ENCODE assay signal across 9 cellular contexts in the genomic region with DNA sequence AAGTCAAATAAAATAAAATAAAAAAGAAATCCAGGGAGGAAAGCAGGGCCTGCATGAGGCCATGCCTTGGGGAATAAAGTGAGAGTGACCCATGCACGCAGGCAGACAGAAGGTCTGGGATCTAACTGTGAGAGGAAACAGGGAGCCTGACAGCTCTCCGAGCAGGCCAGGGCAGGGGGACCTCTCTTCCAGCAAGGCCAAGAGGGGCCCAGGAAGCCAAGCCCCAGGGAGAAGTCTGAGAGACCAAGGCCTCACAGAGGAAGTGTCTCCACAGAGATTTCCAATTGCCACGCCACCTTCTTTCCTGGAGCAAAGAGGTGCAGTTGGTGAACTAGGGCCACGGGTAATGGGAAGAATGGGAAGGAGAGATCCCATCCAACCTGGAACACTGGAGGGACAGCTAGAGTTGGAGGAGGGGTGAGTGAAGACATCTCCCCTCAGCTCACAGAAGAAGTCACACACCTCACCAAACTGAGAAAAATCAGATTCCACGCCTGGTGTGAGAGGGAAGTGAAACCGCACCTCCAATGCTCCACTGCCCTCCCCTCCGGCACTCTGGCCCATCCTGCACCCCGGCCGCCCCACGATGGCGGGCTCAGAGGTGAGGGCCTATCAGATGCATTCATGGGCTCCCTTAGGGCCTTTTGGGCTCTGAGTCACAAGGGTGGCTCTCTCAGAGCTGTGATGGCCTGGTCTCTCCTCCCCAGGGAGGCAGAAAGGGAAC. TPM values are rescaled to one million over a fixed set of nuclear protein-coding genes. Genes with fewer than 3 reads are reported as not detected.
A peak's percentile ranks its signal among the peaks of the same experiment; 100 is the strongest.
DNase-seq lines count a peak whose midpoint lies in the region; ATAC-seq and TF ChIP-seq lines count a peak whose summit lies in the region.
"Had no signal": no experiment of that assay in that cellular context is flagged by ENCODE, and none has a peak within 500 bp of the region (broad histone marks: within the 10 kb centered on the region; RNA-seq: fewer than 3 reads in every experiment).

No MANE protein-coding gene starts in this region.

- POLR2A ChIA-PET in activated CD4-positive, alpha-beta T cell treated with anti-CD3 and anti-CD28 coated beads, Interleukin-2, amount 10 ng/mL, durations not matched to agents 7 days and 5 days (lab: Charles Lee): interaction anchor here (0.6 kb wide), 1 partner anchor 237 kb away, joined by 6 read pairs; no protein-coding TSS in a partner anchor

- H3K4me3 Mint-ChIP-seq in activated CD4-positive, alpha-beta T cell treated with anti-CD3 and anti-CD28 coated beads, Interleukin-2, amount 10 ng/mL, durations not matched to agents 7 days and 5 days: no peak overlapping the region

- TF ChIP-seq POLR2A in spleen (IDR thresholded peaks at IDR 0.05): no peak

- peak; percentile 56 for ATAC-seq in HG02678 (IDR thresholded peaks at IDR 0.05; ENCODE audit: unreplicated experiment)

- H3K27me3 ChIP-seq in spleen (replicated peaks in 1 of 7): no peaks in the 10 kb centered on the region

- 46 to 73% (median 67%) methylated on average over 11 of the region's 11 CpGs for WGBS in spleen, 5 donors

- H3K36me3 Mint-ChIP-seq in activated CD4-positive, alpha-beta T cell treated with anti-CD3 and anti-CD28 coated beads, Interleukin-2, amount 10 ng/mL, durations not matched to agents 7 days and 5 days (ENCODE audit: low read depth): peaks cover 73% of the 10 kb centered on the region

- H3K9me3 ChIP-seq in spleen: no peaks in the 10 kb centered on the region

- H3K9me3 Mint-ChIP-seq in activated CD4-positive, alpha-beta T cell treated with anti-CD3 and anti-CD28 coated beads, Interleukin-2, amount 10 ng/mL, durations not matched to agents 7 days and 5 days: peaks cover 7% of the 10 kb centered on the region

- CTCF ChIA-PET in activated CD4-positive, alpha-beta T cell treated with anti-CD3 and anti-CD28 coated beads, Interleukin-2, amount 10 ng/mL, durations not matched to agents 7 days and 5 days (lab: Charles Lee): interaction anchor here (1.0 to 1.6 kb wide), 5 partner anchors 8 to 104 kb away, joined by 3 to 6 read pairs (median 3); partner anchors contain the start of genes BYSL and MED20

- H3K27ac Mint-ChIP-seq in activated CD4-positive, alpha-beta T cell treated with anti-CD3 and anti-CD28 coated beads, Interleukin-2, amount 10 ng/mL, durations not matched to agents 7 days and 5 days: peak overlapping the region; percentile 99

- TF ChIP-seq CTCF in spleen (IDR thresholded peaks at IDR 0.05 in 8 of 11, conservative IDR thresholded peaks at IDR 0.05 in 3 of 11): no peak

- H3K4me1 Mint-ChIP-seq in activated CD4-positive, alpha-beta T cell treated with anti-CD3 and anti-CD28 coated beads, Interleukin-2, amount 10 ng/mL, durations not matched to agents 7 days and 5 days: peaks cover 95% of the 10 kb centered on the region

- intact Hi-C loops in spleen (cut with DNase I; ENCODE audit: low total_unique reads): no loop called here

- peaks cover 0 to 100% (median 1%) of the 10 kb centered on the region in 6 donors for H3K36me3 ChIP-seq in spleen

- no peaks in the 10 kb centered on the region for H3K27me3 Mint-ChIP-seq in activated CD4-positive, alpha-beta T cell treated with anti-CD3 and anti-CD28 coated beads, Interleukin-2, amount 10 ng/mL, durations not matched to agents 7 days and 5 days

- peak overlapping the region in 7 of 8 donors; percentile 13 to 93 (median 87) for H3K27ac ChIP-seq in spleen

- H3K4me1 ChIP-seq in spleen: peaks cover 71 to 100% (median 99%) of the 10 kb centered on the region in 6 donors

- H3K4me3 ChIP-seq in spleen: peak overlapping the region in 3 of 8 donors; percentile 8 to 59 (median 13)

- no peak for DNase-seq in activated CD4-positive, alpha-beta T cell treated with anti-CD3 and anti-CD28 coated beads, Interleukin-2, amount 10 ng/mL, durations not matched to agents 7 days and 5 days
- DNase-seq in activated CD4-positive, alpha-beta T cell treated with anti-CD3 and anti-CD28 coated beads for 4 hours: no peak
- peak; percentile 50 for DNase-seq in NOMO-1 treated with DMSO at 0.1 percent for 48 hours (lab: John Stamatoyannopoulos, UW; ENCODE audit: unreplicated experiment)
- DNase-seq in spleen: peak; percentile 90
- no peak for DNase-seq in DMS53 treated with DMSO at 0.1 percent for 48 hours (lab: John Stamatoyannopoulos, UW; ENCODE audit: unreplicated experiment)
- no peak for DNase-seq in HUDEP-2 (lab: John Stamatoyannopoulos, UW; ENCODE audit: unreplicated experiment in 76 of 76)
- no peak for DNase-seq in activated CD4-positive, alpha-beta T cell treated with anti-CD3 and anti-CD28 coated beads for 48 hours
- DNase-seq: ACHN had no signal

RNA-seq across cellular contexts. Expression of gene TAF8, which starts 25.1 kb away (rescaled TPM):
- total RNA-seq in activated CD4-positive, alpha-beta T cell treated with anti-CD3 and anti-CD28 coated beads, Interleukin-2, amount 10 ng/mL, durations not matched to agents 7 days and 5 days: 10 to 100 TPM; 53.2 to 60.2 TPM
- total RNA-seq in spleen: 10 to 100 TPM; 32.1 to 56.3 (median 38.8) TPM
- 10 to 100 TPM in 1 of 3 donors, 1 to 10 TPM in 2; 8.2 to 12.5 (median 8.8) TPM for polyA plus RNA-seq in spleen

Comparison
In these comparisons a context has a peak if more than half of its experiments do, and no peak if none do; other contexts are left out.
1. DNase-seq: peak in NOMO-1 treated with DMSO at 0.1 percent for 48 hours (single experiment) and spleen (single experiment); none in activated CD4-positive, alpha-beta T cell treated with anti-CD3 and anti-CD28 coated beads, Interleukin-2, amount 10 ng/mL, durations not matched to agents 7 days and 5 days (single experiment), activated CD4-positive, alpha-beta T cell treated with anti-CD3 and anti-CD28 coated beads for 4 hours (0 of 2), DMS53 treated with DMSO at 0.1 percent for 48 hours (single experiment), HUDEP-2 (0 of 76) and activated CD4-positive, alpha-beta T cell treated with anti-CD3 and anti-CD28 coated beads for 48 hours (single experiment).